8 cellular contexts compared by ENCODE assay signal in genomic region chr10:87816842-87817178, GRCh38. TPM values are rescaled to one million over a fixed set of nuclear protein-coding genes. Genes with fewer than 3 reads are reported as not detected.
A peak's percentile ranks its signal among the peaks of the same experiment; 100 is the strongest.
DNase-seq lines count a peak whose midpoint lies in the region; ATAC-seq, FAIRE-seq and TF ChIP-seq lines count a peak whose summit lies in the region.

No MANE protein-coding gene starts in this region.

- POLR2A ChIA-PET in HepG2 (lab: Yijun Ruan, JAX), result interaction anchor here (2.3 kb wide), 1 partner anchor 26 kb away, joined by 10 read pairs; no protein-coding TSS in a partner anchor

- no TSS peak for BruUV-seq in HepG2 (replicated peaks; lab: Mats Ljungman, UMichigan)

- no peaks in the 10 kb centered on the region for H3K9me3 Mint-ChIP-seq in activated T-helper 17 cell treated with anti-CD3 and anti-CD28 coated beads, Interleukin-2, amount 50 U/mL, for 72 hours

- H3K9ac ChIP-seq in HepG2 (ENCODE audit: insufficient read depth, low read depth, low read length), result peak overlapping the region; percentile 90

- no peaks in the 10 kb centered on the region for H3K27me3 Mint-ChIP-seq in activated T-helper 17 cell treated with anti-CD3 and anti-CD28 coated beads, Interleukin-2, amount 50 U/mL, for 72 hours

- H3K27ac ChIP-seq in left ventricle myocardium inferior (replicated peaks) (peak overlapping the region; percentile 91), HepG2 (ENCODE audit: extremely low read length, insufficient read depth, low read length) (peak overlapping the region; percentile 89)

- H3K27me3 ChIP-seq in left ventricle myocardium inferior (ENCODE audit: low read depth), result no peaks in the 10 kb centered on the region
- H3K27me3 ChIP-seq in HepG2 (ENCODE audit: control insufficient read depth in 1 of 2, insufficient read depth in 2 of 2, low read length in 2 of 2), result no peaks in the 10 kb centered on the region; a peak in 1 of 5 replicates

- H3K9me3 ChIP-seq in left ventricle myocardium inferior (replicated peaks) (no peaks in the 10 kb centered on the region), HepG2 (ENCODE audit: low read length) (no peaks in the 10 kb centered on the region)

- no peak for TF ChIP-seq CTCF in left ventricle myocardium inferior (IDR thresholded peaks at IDR 0.05; ENCODE audit: borderline replicate concordance)
- no peak for TF ChIP-seq CTCF in HepG2 (CRISPR knock-in tag; IDR thresholded peaks at IDR 0.05)

- H3K36me3 Mint-ChIP-seq in activated T-helper 17 cell treated with anti-CD3 and anti-CD28 coated beads, Interleukin-2, amount 50 U/mL, for 72 hours (ENCODE audit: low read depth), result peaks cover 40% of the 10 kb centered on the region

- H3K79me2 ChIP-seq in HepG2 (ENCODE audit: insufficient read depth, low read length), result peaks cover 58% of the 10 kb centered on the region

- intact Hi-C loops in left ventricle myocardium inferior (cut with micrococcal nuclease) (no loop called here), left ventricle myocardium superior (cut with micrococcal nuclease) (no loop called here), HepG2 (cut with micrococcal nuclease; ENCODE audit: unreplicated experiment) (no loop called here)

- DNase-seq in left ventricle myocardium inferior (no peak), left ventricle myocardium superior (no peak), HepG2 (ENCODE audit: low spot score) (no peak), NCI-H2196 treated with DMSO at 0.1 percent for 48 hours (lab: John Stamatoyannopoulos, UW; ENCODE audit: unreplicated experiment) (no peak), urothelium cell line (ENCODE audit: low spot score) (no peak)

- no peak for TF ChIP-seq EP300 in HepG2 (IDR thresholded peaks at IDR 0.05; ENCODE audit: low read depth in 2 of 2, low read length in 2 of 2)
- no peak for TF ChIP-seq EP300 in HepG2 (CRISPR knock-in tag; IDR thresholded peaks at IDR 0.05; ENCODE audit: borderline replicate concordance)

- H3K36me3 ChIP-seq in left ventricle myocardium inferior (peaks cover 20% of the 10 kb centered on the region), HepG2 (replicated peaks in 1 of 2; ENCODE audit: control insufficient read depth in 1 of 2, insufficient read depth in 2 of 2, low read length in 2 of 2) (peaks cover 2 to 8% of the 10 kb centered on the region in 2 experiments; a peak in 2 of 5 replicates)

- H3K27ac Mint-ChIP-seq in activated T-helper 17 cell treated with anti-CD3 and anti-CD28 coated beads, Interleukin-2, amount 50 U/mL, for 72 hours, result peak overlapping the region; percentile 88

- no peak for FAIRE-seq in HepG2 (lab: Jason Lieb, UNC)
- FAIRE-seq in urothelium cell line (lab: Jason Lieb, UNC), result no peak

- no peak overlapping the region for H2AFZ ChIP-seq in HepG2 (ENCODE audit: low read length)

- 9% methylated on average over 4 of the region's 4 CpGs for WGBS in HepG2 (ENCODE audit: low lambda C conversion rate)

- in situ Hi-C loops in HepG2 (cut with HindIII; ENCODE audit: extremely low pct_ligation_motif_present, low pct_unique_long_range_greater_than_20kb), result no loop called here

- no peak for TF ChIP-seq POLR2A in HepG2 (IDR thresholded peaks at IDR 0.05; ENCODE audit: insufficient read depth in 1 of 2, low read depth in 2 of 2, low read length in 2 of 2)

- H4K20me1 ChIP-seq in HepG2 (ENCODE audit: insufficient read depth, low read length), result peaks cover 20% of the 10 kb centered on the region; the same call in 1 of the 2 replicates

- ATAC-seq in left ventricle myocardium superior (no peak), HepG2 (no peak), GM18498 (IDR thresholded peaks at IDR 0.05; ENCODE audit: unreplicated experiment) (no peak), HG02870 (IDR thresholded peaks at IDR 0.05; ENCODE audit: unreplicated experiment) (no peak)
- ATAC-seq in activated T-helper 17 cell treated with anti-CD3 and anti-CD28 coated beads, Interleukin-2, amount 50 U/mL, for 72 hours (replicated peaks), result no peak

- H3K4me1 Mint-ChIP-seq in activated T-helper 17 cell treated with anti-CD3 and anti-CD28 coated beads, Interleukin-2, amount 50 U/mL, for 72 hours, result peaks cover 19% of the 10 kb centered on the region

- H3K4me3 ChIP-seq in left ventricle myocardium inferior (peak overlapping the region; percentile 81), HepG2 (replicated peaks in 1 of 3; ENCODE audit: insufficient read depth in 1 of 3, low read depth in 2 of 3, low read length in 3 of 3) (peak overlapping the region; percentile 76 to 85 (median 78))

- H3K4me1 ChIP-seq in left ventricle myocardium inferior (peaks cover 38% of the 10 kb centered on the region), HepG2 (ENCODE audit: insufficient read depth, low read length) (peaks cover 32% of the 10 kb centered on the region)

- no peak for TF ChIP-seq RAD21 in HepG2 (CRISPR knock-in tag; IDR thresholded peaks at IDR 0.05)

- CTCF ChIA-PET in HepG2 (lab: Yijun Ruan, JAX; ENCODE audit: low intra/inter-chr PET ratio, low total read pairs), result no interaction called here

- peak overlapping the region; percentile 94 for H3K4me2 ChIP-seq in HepG2 (ENCODE audit: low read depth, low read length)

- H3K4me3 Mint-ChIP-seq in activated T-helper 17 cell treated with anti-CD3 and anti-CD28 coated beads, Interleukin-2, amount 50 U/mL, for 72 hours, result peak overlapping the region; percentile 89

RNA-seq across cellular contexts. Expression of gene ATAD1, which starts 1.2 kb away (rescaled TPM):
- total RNA-seq in left ventricle myocardium inferior (93.2 TPM), left ventricle myocardium superior (98.4 TPM), HepG2 (2016; rRNA removed; fragmentation: Illumina TruSeq; extraction: Trizol) (23.2 and 28.2 TPM in 2 replicates)
- 10 to 100 TPM; 31.2 to 45.9 TPM for total RNA-seq in activated T-helper 17 cell treated with anti-CD3 and anti-CD28 coated beads, Interleukin-2, amount 50 U/mL, for 72 hours
- total RNA-seq in HepG2 (2016; cell fraction: cytosol; rRNA removed; fragmentation: Illumina TruSeq; extraction: Trizol; ENCODE audit: low read depth), result 4.1 and 4.4 TPM in 2 replicates
- total RNA-seq in HepG2 (2016; cell fraction: insoluble cytoplasmic fraction; rRNA removed; fragmentation: Illumina TruSeq; extraction: Trizol), result 20.5 and 28.2 TPM in 2 replicates
- total RNA-seq in HepG2 (2016; cell fraction: membrane; rRNA removed; fragmentation: Illumina TruSeq; extraction: Trizol), result 9.8 and 11.6 TPM in 2 replicates
- 31.5 and 36.1 TPM in 2 replicates for total RNA-seq in HepG2 (2016; cell fraction: nucleus; rRNA removed; fragmentation: Illumina TruSeq; extraction: Trizol)
- polyA plus RNA-seq in HepG2 (2011; rRNA removed), result 13.2 and 14.9 TPM in 2 replicates
- polyA plus RNA-seq in HepG2 (2011; cell fraction: cytosol; rRNA removed), result 5.7 and 10.9 TPM in 2 replicates
- polyA plus RNA-seq in HepG2 (2011; cell fraction: nucleus; rRNA removed), result 9.2 and 13.6 TPM in 2 replicates
- polyA plus RNA-seq in HepG2 (2012), result 28.9 and 35.5 TPM in 2 replicates
- 1.4 and 1.9 TPM in 2 replicates for polyA plus RNA-seq in HepG2 (2016; cell fraction: cytosol; fragmentation: Illumina TruSeq; extraction: Trizol; ENCODE audit: low read depth)
- 15.9 and 16.5 TPM in 2 replicates for polyA plus RNA-seq in HepG2 (2016; cell fraction: insoluble cytoplasmic fraction; fragmentation: Illumina TruSeq; extraction: Trizol; ENCODE audit: low read depth)
- 5.1 and 5.7 TPM in 2 replicates for polyA plus RNA-seq in HepG2 (2016; cell fraction: membrane; fragmentation: Illumina TruSeq; extraction: Trizol; ENCODE audit: low read depth)
- polyA plus RNA-seq in HepG2 (2016; cell fraction: nucleus; fragmentation: Illumina TruSeq; extraction: Trizol; ENCODE audit: insufficient read depth, low read depth), result 35.9 and 37.6 TPM in 2 replicates
- 8.2 and 36.0 TPM in 2 replicates for polyA minus RNA-seq in HepG2 (2011; rRNA and poly(A)+ RNA removed; ENCODE audit: low replicate concordance)
- polyA minus RNA-seq in HepG2 (2011; cell fraction: cytosol; rRNA and poly(A)+ RNA removed), result 15.2 and 18.0 TPM in 2 replicates
- polyA minus RNA-seq in HepG2 (2011; cell fraction: nucleus; rRNA and poly(A)+ RNA removed), result 45.7 and 51.8 TPM in 2 replicates

RNA-seq across cellular contexts. Expression of gene KLLN, which starts 46.5 kb away (rescaled TPM):
- total RNA-seq in left ventricle myocardium inferior, result 0.19 TPM
- total RNA-seq in left ventricle myocardium superior, result 0.47 TPM
- total RNA-seq in activated T-helper 17 cell treated with anti-CD3 and anti-CD28 coated beads, Interleukin-2, amount 50 U/mL, for 72 hours, result under 1 TPM; 0.45 to 0.78 TPM
- 0.39 and 0.44 TPM in 2 replicates for total RNA-seq in HepG2 (2016; rRNA removed; fragmentation: Illumina TruSeq; extraction: Trizol)
- 0.53 and 0.61 TPM in 2 replicates for total RNA-seq in HepG2 (2016; cell fraction: cytosol; rRNA removed; fragmentation: Illumina TruSeq; extraction: Trizol; ENCODE audit: low read depth)
- total RNA-seq in HepG2 (2016; cell fraction: insoluble cytoplasmic fraction; rRNA removed; fragmentation: Illumina TruSeq; extraction: Trizol), result 0.45 and 0.46 TPM in 2 replicates
- total RNA-seq in HepG2 (2016; cell fraction: membrane; rRNA removed; fragmentation: Illumina TruSeq; extraction: Trizol), result 0.68 and 0.76 TPM in 2 replicates
- 0.56 and 0.63 TPM in 2 replicates for total RNA-seq in HepG2 (2016; cell fraction: nucleus; rRNA removed; fragmentation: Illumina TruSeq; extraction: Trizol)
- polyA plus RNA-seq in HepG2 (2011; rRNA removed), result 0.08 and 0.12 TPM in 2 replicates
- polyA plus RNA-seq in HepG2 (2011; cell fraction: cytosol; rRNA removed), result 0.12 and 0.14 TPM in 2 replicates
- polyA plus RNA-seq in HepG2 (2011; cell fraction: nucleus; rRNA removed), result 0.19 and 0.23 TPM in 2 replicates
- 0.15 and 0.34 TPM in 2 replicates for polyA plus RNA-seq in HepG2 (2012)
- polyA plus RNA-seq in HepG2 (2016; cell fraction: cytosol; fragmentation: Illumina TruSeq; extraction: Trizol; ENCODE audit: low read depth), result 0.06 and 0.10 TPM in 2 replicates
- polyA plus RNA-seq in HepG2 (2016; cell fraction: insoluble cytoplasmic fraction; fragmentation: Illumina TruSeq; extraction: Trizol; ENCODE audit: low read depth), result 0.38 and 0.51 TPM in 2 replicates
- polyA plus RNA-seq in HepG2 (2016; cell fraction: membrane; fragmentation: Illumina TruSeq; extraction: Trizol; ENCODE audit: low read depth), result 0.28 and 0.29 TPM in 2 replicates
- 0.27 TPM in 2 replicates for polyA plus RNA-seq in HepG2 (2016; cell fraction: nucleus; fragmentation: Illumina TruSeq; extraction: Trizol; ENCODE audit: insufficient read depth, low read depth)
- 0.64 and 3.7 TPM in 2 replicates for polyA minus RNA-seq in HepG2 (2011; rRNA and poly(A)+ RNA removed; ENCODE audit: low replicate concordance)
- polyA minus RNA-seq in HepG2 (2011; cell fraction: cytosol; rRNA and poly(A)+ RNA removed), result 0.20 and 0.35 TPM in 2 replicates
- polyA minus RNA-seq in HepG2 (2011; cell fraction: nucleus; rRNA and poly(A)+ RNA removed), result 0.75 and 1.0 TPM in 2 replicates

RNA-seq across cellular contexts. Expression of gene PTEN, which starts 46.6 kb away (rescaled TPM):
- total RNA-seq in left ventricle myocardium inferior (49.9 TPM), left ventricle myocardium superior (58.6 TPM), HepG2 (2016; rRNA removed; fragmentation: Illumina TruSeq; extraction: Trizol) (53.4 and 61.3 TPM in 2 replicates)
- total RNA-seq in activated T-helper 17 cell treated with anti-CD3 and anti-CD28 coated beads, Interleukin-2, amount 50 U/mL, for 72 hours, result 10 to 100 TPM; 64.2 to 65.8 TPM
- 82.4 and 88.0 TPM in 2 replicates for total RNA-seq in HepG2 (2016; cell fraction: cytosol; rRNA removed; fragmentation: Illumina TruSeq; extraction: Trizol; ENCODE audit: low read depth)
- total RNA-seq in HepG2 (2016; cell fraction: insoluble cytoplasmic fraction; rRNA removed; fragmentation: Illumina TruSeq; extraction: Trizol), result 47.2 and 66.2 TPM in 2 replicates
- 81.1 and 107 TPM in 2 replicates for total RNA-seq in HepG2 (2016; cell fraction: membrane; rRNA removed; fragmentation: Illumina TruSeq; extraction: Trizol)
- 127 and 136 TPM in 2 replicates for total RNA-seq in HepG2 (2016; cell fraction: nucleus; rRNA removed; fragmentation: Illumina TruSeq; extraction: Trizol)
- polyA plus RNA-seq in HepG2 (2011; rRNA removed), result 21.4 and 30.3 TPM in 2 replicates
- polyA plus RNA-seq in HepG2 (2011; cell fraction: cytosol; rRNA removed), result 7.0 and 9.2 TPM in 2 replicates
- polyA plus RNA-seq in HepG2 (2011; cell fraction: nucleus; rRNA removed), result 16.9 and 17.8 TPM in 2 replicates
- 34.8 and 38.6 TPM in 2 replicates for polyA plus RNA-seq in HepG2 (2012)
- 34.1 and 35.2 TPM in 2 replicates for polyA plus RNA-seq in HepG2 (2016; cell fraction: cytosol; fragmentation: Illumina TruSeq; extraction: Trizol; ENCODE audit: low read depth)
- 41.9 and 43.9 TPM in 2 replicates for polyA plus RNA-seq in HepG2 (2016; cell fraction: insoluble cytoplasmic fraction; fragmentation: Illumina TruSeq; extraction: Trizol; ENCODE audit: low read depth)
- polyA plus RNA-seq in HepG2 (2016; cell fraction: membrane; fragmentation: Illumina TruSeq; extraction: Trizol; ENCODE audit: low read depth), result 60.0 and 64.3 TPM in 2 replicates
- polyA plus RNA-seq in HepG2 (2016; cell fraction: nucleus; fragmentation: Illumina TruSeq; extraction: Trizol; ENCODE audit: insufficient read depth, low read depth), result 62.6 and 63.9 TPM in 2 replicates
- 18.6 and 85.7 TPM in 2 replicates for polyA minus RNA-seq in HepG2 (2011; rRNA and poly(A)+ RNA removed; ENCODE audit: low replicate concordance)
- 43.6 and 59.8 TPM in 2 replicates for polyA minus RNA-seq in HepG2 (2011; cell fraction: cytosol; rRNA and poly(A)+ RNA removed)
- 255 and 302 TPM in 2 replicates for polyA minus RNA-seq in HepG2 (2011; cell fraction: nucleus; rRNA and poly(A)+ RNA removed)
